21 cellular contexts compared by ENCODE assay signal in genomic region chr22:49678842-49679170, GRCh38.
"Had no signal": no experiment of that assay in that cellular context is flagged by ENCODE, and none has a peak within 500 bp of the region (broad histone marks: within the 10 kb centered on the region; RNA-seq: fewer than 3 reads in every experiment).

No MANE protein-coding gene starts in this region.

- H3K4me3 Mint-ChIP-seq: activated CD4-positive, alpha-beta T cell treated with anti-CD3 and anti-CD28 coated beads for 36 hours; mesothelial cell of epicardium; nephron progenitor cell; stimulated activated naive CD8-positive, alpha-beta T cell treated with anti-CD3 and anti-CD28 coated beads, Interleukin-15, Interleukin-2, amounts not matched to agents 100 ng/mL and 50 ng/mL, for 24 hours; T-helper 2 cell treated with Interferon-gamma antibody and Interleukin-4, amounts not matched to agents 5 μg/mL and 100 μg/mL, for 36 hours; WTC11 had no signal

- H3K9me3 Mint-ChIP-seq: mesothelial cell of epicardium; nephron progenitor cell; stimulated activated naive CD8-positive, alpha-beta T cell treated with anti-CD3 and anti-CD28 coated beads, Interleukin-15, Interleukin-2, amounts not matched to agents 100 ng/mL and 50 ng/mL, for 24 hours; T-helper 2 cell treated with Interferon-gamma antibody and Interleukin-4, amounts not matched to agents 5 μg/mL and 100 μg/mL, for 36 hours had no signal

- H3K4me1 ChIP-seq: adrenal gland, right atrium auricular region, suprapubic skin, transverse colon had no signal

- H3K27ac Mint-ChIP-seq: activated CD4-positive, alpha-beta T cell treated with anti-CD3 and anti-CD28 coated beads for 36 hours; mesothelial cell of epicardium; progenitor cell of endocrine pancreas; stimulated activated naive CD8-positive, alpha-beta T cell treated with anti-CD3 and anti-CD28 coated beads, Interleukin-15, Interleukin-2, amounts not matched to agents 100 ng/mL and 50 ng/mL, for 24 hours; T-helper 2 cell treated with Interferon-gamma antibody and Interleukin-4, amounts not matched to agents 5 μg/mL and 100 μg/mL, for 36 hours; WTC11 had no signal

- H3K4me3 ChIP-seq: adrenal gland, lung, right atrium auricular region, skin epidermis, suprapubic skin, transverse colon had no signal

- H3K27ac ChIP-seq: adrenal gland, right atrium auricular region, skin epidermis, suprapubic skin, transverse colon had no signal

- H3K36me3 ChIP-seq: adrenal gland, right atrium auricular region, suprapubic skin, transverse colon had no signal

- ATAC-seq: activated CD4-positive, alpha-beta T cell treated with anti-CD3 and anti-CD28 coated beads for 36 hours; WTC11 had no signal

- DNase-seq: activated CD4-positive, alpha-beta T cell treated with anti-CD3 and anti-CD28 coated beads for 36 hours; activated CD4-positive, alpha-beta T cell treated with anti-CD3 and anti-CD28 coated beads, Interleukin-2, amount 50 U/mL, for 48 hours; activated CD8-positive, alpha-beta memory T cell treated with anti-CD3 and anti-CD28 coated beads, Interleukin-2, amount 50 U/mL, for 4 hours; cerebellar nuclear complex; cortex of kidney; erythroblast; foreskin melanocyte; hypothalamus; nephron progenitor cell; SW 1271; transverse colon had no signal

- H3K9me3 ChIP-seq: adrenal gland, right atrium auricular region, suprapubic skin, transverse colon had no signal

- H3K36me3 Mint-ChIP-seq: mesothelial cell of epicardium, WTC11 had no signal

- H3K4me1 Mint-ChIP-seq: activated CD4-positive, alpha-beta T cell treated with anti-CD3 and anti-CD28 coated beads for 36 hours; mesothelial cell of epicardium; nephron progenitor cell; WTC11 had no signal

- H3K27me3 ChIP-seq: right atrium auricular region had no signal
